Comparison of ENCODE assay signal across 1 cellular context in the genomic region with DNA sequence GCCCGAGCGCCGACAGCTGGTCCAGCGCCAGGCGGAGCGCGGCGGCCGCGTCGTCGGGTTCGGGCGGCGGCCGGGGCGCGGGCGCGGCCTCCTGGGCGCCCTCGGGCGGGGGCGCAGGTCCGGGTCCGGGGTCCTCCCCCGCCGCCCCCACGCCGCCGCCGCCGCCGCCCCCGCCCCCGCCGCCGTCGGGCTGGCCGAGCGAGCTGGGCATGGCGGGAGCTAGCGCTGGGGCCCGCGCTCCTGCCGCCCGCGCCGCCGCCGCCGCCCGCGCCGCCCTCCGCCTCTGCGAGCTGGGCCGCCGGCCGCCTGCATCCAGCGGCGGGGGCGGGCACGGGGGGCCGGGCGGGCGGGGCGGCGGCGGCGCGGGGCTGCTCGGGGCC.
TF ChIP-seq lines count a peak whose summit lies in the region.

No MANE protein-coding gene starts in this region.

TF ChIP-seq in K562, 482 proteins besides CTCF, POLR2A, EP300 and RAD21:
- TF ChIP-seq, protein P1, sequence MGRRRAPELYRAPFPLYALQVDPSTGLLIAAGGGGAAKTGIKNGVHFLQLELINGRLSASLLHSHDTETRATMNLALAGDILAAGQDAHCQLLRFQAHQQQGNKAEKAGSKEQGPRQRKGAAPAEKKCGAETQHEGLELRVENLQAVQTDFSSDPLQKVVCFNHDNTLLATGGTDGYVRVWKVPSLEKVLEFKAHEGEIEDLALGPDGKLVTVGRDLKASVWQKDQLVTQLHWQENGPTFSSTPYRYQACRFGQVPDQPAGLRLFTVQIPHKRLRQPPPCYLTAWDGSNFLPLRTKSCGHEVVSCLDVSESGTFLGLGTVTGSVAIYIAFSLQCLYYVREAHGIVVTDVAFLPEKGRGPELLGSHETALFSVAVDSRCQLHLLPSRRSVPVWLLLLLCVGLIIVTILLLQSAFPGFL (CRISPR knock-in tag; IDR thresholded peaks at IDR 0.05) = no peak
- TF ChIP-seq ZNF347 (CRISPR knock-in tag; IDR thresholded peaks at IDR 0.05; ENCODE audit: low read depth) = no peak
- TF ChIP-seq HSF4 (CRISPR knock-in tag; IDR thresholded peaks at IDR 0.05; ENCODE audit: borderline replicate concordance) = no peak
- TF ChIP-seq ZNF79 (CRISPR knock-in tag; IDR thresholded peaks at IDR 0.05; ENCODE audit: low read depth) = no peak
- no peak for TF ChIP-seq MTF1 (CRISPR knock-in tag; IDR thresholded peaks at IDR 0.05; ENCODE audit: borderline replicate concordance)
- TF ChIP-seq HMGN3 (IDR thresholded peaks at IDR 0.05; ENCODE audit: borderline replicate concordance, extremely low read depth, insufficient read length, low read depth, low read length) = no peak
